1 cellular context compared by ENCODE assay signal in the genomic region with DNA sequence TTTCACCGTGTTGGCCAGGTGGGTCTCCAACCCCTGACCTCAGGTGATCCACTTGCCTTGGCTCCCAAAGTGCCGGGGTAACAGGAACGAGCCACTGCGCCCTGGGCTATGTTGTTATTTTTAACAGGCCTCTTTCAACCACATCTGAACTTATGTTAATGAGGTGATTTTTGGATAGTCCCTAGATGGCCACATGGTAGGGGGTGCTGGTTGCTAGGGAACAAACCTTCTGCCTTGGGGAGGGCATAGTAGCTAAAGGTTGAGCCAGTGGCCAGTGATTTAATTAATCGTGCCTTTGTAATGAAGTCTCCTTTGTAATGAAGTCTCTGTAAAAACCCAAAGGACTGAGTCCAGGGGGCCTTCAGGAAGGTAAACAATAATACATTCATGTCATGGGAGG.
TF ChIP-seq lines count a peak whose summit lies in the region.

No MANE protein-coding gene starts in this region.

TF ChIP-seq in endothelial cell of umbilical vein, 7 proteins besides CTCF, POLR2A, EP300 and RAD21:
- TF ChIP-seq MYC (IDR thresholded peaks at IDR 0.05; ENCODE audit: low read depth, low read length) (no peak), FOS (IDR thresholded peaks at IDR 0.05; ENCODE audit: borderline replicate concordance, insufficient read depth, low read length) (no peak), POLR2AphosphoS5 (IDR thresholded peaks at IDR 0.05; ENCODE audit: insufficient read depth, low read depth, low read length) (no peak), JUN (IDR thresholded peaks at IDR 0.05; ENCODE audit: borderline replicate concordance, insufficient read depth, insufficient read length, low read depth) (no peak), GATA2 (IDR thresholded peaks at IDR 0.05; ENCODE audit: insufficient read depth, insufficient read length, low read depth, low read length) (no peak), EZH2 (IDR thresholded peaks at IDR 0.05; ENCODE audit: borderline replicate concordance, low read depth, low read length, severe bottlenecking) (no peak)
- TF ChIP-seq, protein P1, sequence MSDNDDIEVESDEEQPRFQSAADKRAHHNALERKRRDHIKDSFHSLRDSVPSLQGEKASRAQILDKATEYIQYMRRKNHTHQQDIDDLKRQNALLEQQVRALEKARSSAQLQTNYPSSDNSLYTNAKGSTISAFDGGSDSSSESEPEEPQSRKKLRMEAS (IDR thresholded peaks at IDR 0.05; ENCODE audit: insufficient read depth, insufficient read length) = no peak
